ENCODE assay signal across 24 cellular contexts in genomic region chr2:167924556-167924955, GRCh38.
A peak's percentile ranks its signal among the peaks of the same experiment; 100 is the strongest.
DNase-seq lines count a peak whose midpoint lies in the region; ATAC-seq and TF ChIP-seq lines count a peak whose summit lies in the region.
"Had no signal": no experiment of that assay in that cellular context is flagged by ENCODE, and none has a peak within 500 bp of the region (broad histone marks: within the 10 kb centered on the region; RNA-seq: fewer than 3 reads in every experiment).

No MANE protein-coding gene starts in this region.

- H4K91ac ChIP-seq in H9 (ENCODE audit: insufficient read length, low read depth, low read length), result no peak overlapping the region

- H3K9me3 Mint-ChIP-seq in glutamatergic neuron (ENCODE audit: unreplicated experiment), result no peaks in the 10 kb centered on the region
- H3K9me3 Mint-ChIP-seq in H9, result no peaks in the 10 kb centered on the region
- H3K9me3 Mint-ChIP-seq: mesothelial cell of epicardium, nephron progenitor cell had no signal

- no peaks in the 10 kb centered on the region for H4K20me1 ChIP-seq in H9 (ENCODE audit: control insufficient read depth, insufficient read depth, insufficient read length)

- H3K23ac ChIP-seq in H9 (ENCODE audit: insufficient read length, low read depth, low read length), result no peak overlapping the region

- no CpG with 5 or more reads among the region's 4 CpGs for WGBS in H9 (ENCODE audit: extremely low coverage, insufficient read length, low lambda C conversion rate)

- H2BK20ac ChIP-seq in H9 (ENCODE audit: low read depth, low read length, poor library complexity, severe bottlenecking), result no peak overlapping the region

- no peak overlapping the region for H3T11ph ChIP-seq in H9 (ENCODE audit: low read length)

- no peak overlapping the region for H2AK5ac ChIP-seq in H9 (ENCODE audit: insufficient read length, low read length)

- DNase-seq in ELF-1 (ENCODE audit: low read depth, low spot score) (peak; percentile 32), NCI-H146 treated with DMSO at 0.1 percent for 48 hours (lab: John Stamatoyannopoulos, UW; ENCODE audit: unreplicated experiment) (peak; percentile 54), NCI-H524 (lab: John Stamatoyannopoulos, UW) (peak; percentile 7 to 82), glutamatergic neuron (peak; percentile 49), H9 (no peak), middle frontal gyrus (ENCODE audit: extremely low spot score, low spot score) (no peak)
- DNase-seq: activated CD4-positive, alpha-beta T cell treated with anti-CD3 and anti-CD28 coated beads, Interleukin-2, amount 50 U/mL, for 4 hours; activated naive CD4-positive, alpha-beta T cell; AML-193; amniotic stem cell; dorsolateral prefrontal cortex; gastrocnemius medialis; GDM1; HCEC 1CT; left colon; MG63; NCI-H226; nephron progenitor cell; stimulated activated naive CD4-positive, alpha-beta T cell treated with Interleukin-2 at 50 U/mL for 16 hours; tibial artery had no signal

- no peaks in the 10 kb centered on the region for H3K79me2 ChIP-seq in H9 (ENCODE audit: insufficient read depth, low read length)

- H3K79me1 ChIP-seq in H9 (ENCODE audit: insufficient read depth, low read depth, low read length, poor library complexity, severe bottlenecking), result no peaks in the 10 kb centered on the region

- no peak overlapping the region for H3K27ac ChIP-seq in H9 (ENCODE audit: insufficient read length, low read depth, low read length)
- H3K27ac ChIP-seq: cardiac muscle cell, dorsolateral prefrontal cortex, gastrocnemius medialis, HL-60, tibial artery had no signal

- TF ChIP-seq CTCF in glutamatergic neuron (IDR thresholded peaks at IDR 0.05; ENCODE audit: partially characterized antibody, unreplicated experiment) (no peak), H9 (conservative IDR thresholded peaks at IDR 0.05) (no peak)

- no peaks in the 10 kb centered on the region for H3K27me3 Mint-ChIP-seq in glutamatergic neuron (ENCODE audit: unreplicated experiment)
- H3K27me3 Mint-ChIP-seq in H9 (ENCODE audit: low read depth), result no peaks in the 10 kb centered on the region

- H2BK120ac ChIP-seq in H9 (ENCODE audit: low read depth, low read length, poor library complexity, severe bottlenecking), result no peak overlapping the region

- H3K4me2 ChIP-seq in H9 (ENCODE audit: insufficient read depth, insufficient read length, low read length), result no peak overlapping the region

- no peak overlapping the region for H3K4me3 Mint-ChIP-seq in glutamatergic neuron (ENCODE audit: unreplicated experiment)
- no peak overlapping the region for H3K4me3 Mint-ChIP-seq in H9
- H3K4me3 Mint-ChIP-seq: mesothelial cell of epicardium, nephron progenitor cell had no signal

- no peak overlapping the region for H2BK5ac ChIP-seq in H9 (ENCODE audit: insufficient read length, low read length)

- H3K4ac ChIP-seq in H9 (ENCODE audit: low read depth, low read length), result no peak overlapping the region

- no peak overlapping the region for H3K56ac ChIP-seq in H9 (ENCODE audit: insufficient read length, low read depth, low read length)

- H3K36me3 Mint-ChIP-seq in glutamatergic neuron (ENCODE audit: unreplicated experiment) (no peaks in the 10 kb centered on the region), H9 (ENCODE audit: insufficient read depth in 1 of 3, low read depth in 3 of 3) (no peaks in the 10 kb centered on the region)
- H3K36me3 Mint-ChIP-seq: mesothelial cell of epicardium had no signal

- H3K23me2 ChIP-seq in H9 (ENCODE audit: insufficient read length, low read depth, low read length, poor library complexity, severe bottlenecking), result no peaks in the 10 kb centered on the region

- no peaks in the 10 kb centered on the region for H3K9me3 ChIP-seq in H9 (ENCODE audit: control insufficient read depth, low read depth, low read length)
- H3K9me3 ChIP-seq: gastrocnemius medialis, MG63, tibial artery had no signal

- no peaks in the 10 kb centered on the region for H3K27me3 ChIP-seq in H9 (ENCODE audit: insufficient read depth, low read length)
- H3K27me3 ChIP-seq: cardiac muscle cell, dorsolateral prefrontal cortex, gastrocnemius medialis, MG63, tibial artery had no signal

- H2BK12ac ChIP-seq in H9 (ENCODE audit: insufficient read length, low read depth, low read length), result no peak overlapping the region

- no peak overlapping the region for H2BK15ac ChIP-seq in H9 (ENCODE audit: low read depth, low read length)

- no peak for ATAC-seq in HG02884 (IDR thresholded peaks at IDR 0.05; ENCODE audit: unreplicated experiment)
- ATAC-seq: gastrocnemius medialis, left colon had no signal

- no peak overlapping the region for H4K8ac ChIP-seq in H9 (replicated peaks; ENCODE audit: insufficient read length, low read depth, low read length)

- H4K5ac ChIP-seq in H9 (ENCODE audit: insufficient read length, low read depth, low read length), result no peak overlapping the region

- H3K9ac ChIP-seq in H9 (ENCODE audit: extremely low read depth, insufficient read length, low read length), result no peak overlapping the region

- H3K14ac ChIP-seq in H9 (ENCODE audit: insufficient read depth, low read length), result no peak overlapping the region

- H3K27ac Mint-ChIP-seq in glutamatergic neuron (ENCODE audit: unreplicated experiment) (peak overlapping the region; percentile 36), H9 (no peak overlapping the region)
- H3K27ac Mint-ChIP-seq: mesothelial cell of epicardium, nephron progenitor cell had no signal

- H3K4me1 Mint-ChIP-seq in glutamatergic neuron (ENCODE audit: low read depth, unreplicated experiment), result peaks cover 16% of the 10 kb centered on the region
- peaks cover 0 to 5% of the 10 kb centered on the region in 2 experiments; a peak in 2 of 4 replicates for H3K4me1 Mint-ChIP-seq in H9

- H3K18ac ChIP-seq in H9 (ENCODE audit: insufficient read length, low read depth, low read length), result no peak overlapping the region

- no peaks in the 10 kb centered on the region for H3K4me1 ChIP-seq in H9 (ENCODE audit: insufficient read depth, low read length)
- H3K4me1 ChIP-seq: gastrocnemius medialis, tibial artery had no signal

- H2AFZ ChIP-seq in H9 (ENCODE audit: low read length), result no peak overlapping the region

Comparison
In these comparisons a context has a peak if more than half of its experiments do, and no peak if none do; other contexts are left out.
1. DNase-seq: peak in ELF-1 (single experiment), NCI-H146 treated with DMSO at 0.1 percent for 48 hours (single experiment), NCI-H524 (2 of 2) and glutamatergic neuron (single experiment); none in H9 (single experiment) and middle frontal gyrus (single experiment).